ENCODE assay signal across 2 cellular contexts in the genomic region with DNA sequence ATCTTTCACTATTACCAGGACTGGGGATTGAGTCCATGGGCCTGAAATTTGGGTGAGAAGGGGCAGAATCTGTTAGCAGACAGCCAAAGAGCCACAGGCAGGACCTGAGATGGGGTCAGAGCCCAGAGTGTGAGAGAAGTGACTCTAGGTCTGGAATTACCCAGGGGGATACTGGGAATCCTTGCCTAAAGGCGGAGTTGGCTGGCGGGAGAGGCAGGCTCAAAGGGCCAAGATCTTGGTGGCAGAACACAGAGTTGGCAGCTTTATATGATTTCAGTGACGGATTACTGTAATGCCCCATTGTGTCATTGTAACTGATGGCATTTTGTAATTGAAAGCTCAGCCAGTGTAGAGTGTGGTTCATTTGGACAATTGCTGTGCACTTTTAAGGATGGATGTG.
TF ChIP-seq lines count a peak whose summit lies in the region.

No MANE protein-coding gene starts in this region.

TF ChIP-seq in GM23338, 12 proteins besides CTCF, POLR2A, EP300 and RAD21 (continued from another document and continues in another):
- TF ChIP-seq ZNF462 (CRISPR knock-in tag; IDR thresholded peaks at IDR 0.05) = no peak
- TF ChIP-seq, protein P1, sequence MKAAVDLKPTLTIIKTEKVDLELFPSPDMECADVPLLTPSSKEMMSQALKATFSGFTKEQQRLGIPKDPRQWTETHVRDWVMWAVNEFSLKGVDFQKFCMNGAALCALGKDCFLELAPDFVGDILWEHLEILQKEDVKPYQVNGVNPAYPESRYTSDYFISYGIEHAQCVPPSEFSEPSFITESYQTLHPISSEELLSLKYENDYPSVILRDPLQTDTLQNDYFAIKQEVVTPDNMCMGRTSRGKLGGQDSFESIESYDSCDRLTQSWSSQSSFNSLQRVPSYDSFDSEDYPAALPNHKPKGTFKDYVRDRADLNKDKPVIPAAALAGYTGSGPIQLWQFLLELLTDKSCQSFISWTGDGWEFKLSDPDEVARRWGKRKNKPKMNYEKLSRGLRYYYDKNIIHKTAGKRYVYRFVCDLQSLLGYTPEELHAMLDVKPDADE (IDR thresholded peaks at IDR 0.05) = no peak
- TF ChIP-seq ZNF114 (CRISPR knock-in tag; IDR thresholded peaks at IDR 0.05) = no peak
- no peak for TF ChIP-seq CREB1 (CRISPR knock-in tag; IDR thresholded peaks at IDR 0.05; ENCODE audit: low read depth)
- no peak for TF ChIP-seq JUNB (IDR thresholded peaks at IDR 0.05; ENCODE audit: unreplicated experiment)
- TF ChIP-seq ZNF331 (CRISPR knock-in tag; IDR thresholded peaks at IDR 0.05; ENCODE audit: low read depth) = no peak
- no peak for TF ChIP-seq EZH2 (IDR thresholded peaks at IDR 0.05; ENCODE audit: low read depth, unreplicated experiment)
- no peak for TF ChIP-seq REST (IDR thresholded peaks at IDR 0.05; ENCODE audit: unreplicated experiment)
- TF ChIP-seq POLR2AphosphoS5 (IDR thresholded peaks at IDR 0.05; ENCODE audit: low read depth) = no peak
- no peak for TF ChIP-seq NANOG (IDR thresholded peaks at IDR 0.05; ENCODE audit: borderline replicate concordance)

TF ChIP-seq in HEK293, 187 proteins besides CTCF, POLR2A, EP300 and RAD21:
- TF ChIP-seq FEZF1 (tag by site-specific recombination; IDR thresholded peaks at IDR 0.05) = peak; percentile 28; the same call in 1 of the 2 replicates
- TF ChIP-seq, protein P2, sequence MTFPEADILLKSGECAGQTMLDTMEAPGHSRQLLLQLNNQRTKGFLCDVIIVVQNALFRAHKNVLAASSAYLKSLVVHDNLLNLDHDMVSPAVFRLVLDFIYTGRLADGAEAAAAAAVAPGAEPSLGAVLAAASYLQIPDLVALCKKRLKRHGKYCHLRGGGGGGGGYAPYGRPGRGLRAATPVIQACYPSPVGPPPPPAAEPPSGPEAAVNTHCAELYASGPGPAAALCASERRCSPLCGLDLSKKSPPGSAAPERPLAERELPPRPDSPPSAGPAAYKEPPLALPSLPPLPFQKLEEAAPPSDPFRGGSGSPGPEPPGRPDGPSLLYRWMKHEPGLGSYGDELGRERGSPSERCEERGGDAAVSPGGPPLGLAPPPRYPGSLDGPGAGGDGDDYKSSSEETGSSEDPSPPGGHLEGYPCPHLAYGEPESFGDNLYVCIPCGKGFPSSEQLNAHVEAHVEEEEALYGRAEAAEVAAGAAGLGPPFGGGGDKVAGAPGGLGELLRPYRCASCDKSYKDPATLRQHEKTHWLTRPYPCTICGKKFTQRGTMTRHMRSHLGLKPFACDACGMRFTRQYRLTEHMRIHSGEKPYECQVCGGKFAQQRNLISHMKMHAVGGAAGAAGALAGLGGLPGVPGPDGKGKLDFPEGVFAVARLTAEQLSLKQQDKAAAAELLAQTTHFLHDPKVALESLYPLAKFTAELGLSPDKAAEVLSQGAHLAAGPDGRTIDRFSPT (tag by site-specific recombination; IDR thresholded peaks at IDR 0.05) = no peak
